20 cellular contexts compared by ENCODE assay signal in genomic region chr3:47434849-47435248, GRCh38. TPM values are rescaled to one million over a fixed set of nuclear protein-coding genes. Genes with fewer than 3 reads are reported as not detected.
DNase-seq lines count a peak whose midpoint lies in the region; ATAC-seq, FAIRE-seq and TF ChIP-seq lines count a peak whose summit lies in the region.
"Had no signal": no experiment of that assay in that cellular context is flagged by ENCODE, and none has a peak within 500 bp of the region (broad histone marks: within the 10 kb centered on the region; RNA-seq: fewer than 3 reads in every experiment).

No MANE protein-coding gene starts in this region.

- no peak overlapping the region for H3K9ac ChIP-seq in HepG2 (ENCODE audit: insufficient read depth, low read depth, low read length)
- H3K9ac ChIP-seq: GM23248 had no signal

- H3K4me3 ChIP-seq in HepG2 (replicated peaks in 1 of 3; ENCODE audit: insufficient read depth in 1 of 3, low read depth in 2 of 3, low read length in 3 of 3), result no peak overlapping the region
- H3K4me3 ChIP-seq: GM23248, HAP-1, MG63 had no signal

- H3K9me3 ChIP-seq in HepG2 (ENCODE audit: low read length), result no peaks in the 10 kb centered on the region
- H3K9me3 ChIP-seq: HAP-1, MG63 had no signal

- POLR2A ChIA-PET in HepG2 (lab: Yijun Ruan, JAX), result no interaction called here

- no peak for FAIRE-seq in HepG2 (lab: Jason Lieb, UNC)
- FAIRE-seq: A204.1 had no signal

- H3K79me2 ChIP-seq in HepG2 (ENCODE audit: insufficient read depth, low read length), result peaks cover 5% of the 10 kb centered on the region

- H2AFZ ChIP-seq in HepG2 (ENCODE audit: low read length), result no peak overlapping the region
- H2AFZ ChIP-seq: GM23248 had no signal

- no peaks in the 10 kb centered on the region for H3K4me1 Mint-ChIP-seq in progenitor cell of endocrine pancreas (ENCODE audit: low read depth)
- H3K4me1 Mint-ChIP-seq in CD14-positive monocyte, result peaks cover 7% of the 10 kb centered on the region

- TF ChIP-seq RAD21 in HepG2 (CRISPR knock-in tag; IDR thresholded peaks at IDR 0.05), result no peak

- H3K36me3 Mint-ChIP-seq in progenitor cell of endocrine pancreas (ENCODE audit: insufficient read depth) (peaks cover 27% of the 10 kb centered on the region), CD14-positive monocyte (peaks cover 57 to 71% of the 10 kb centered on the region in 2 donors)

- in situ Hi-C loops in HepG2 (cut with HindIII; ENCODE audit: extremely low pct_ligation_motif_present, low pct_unique_long_range_greater_than_20kb), result no loop called here

- ATAC-seq in Right ventricle myocardium inferior, result no peak
- peak; percentile 68 for ATAC-seq in HepG2

- H3K27me3 ChIP-seq in HepG2 (ENCODE audit: control insufficient read depth in 1 of 2, insufficient read depth in 2 of 2, low read length in 2 of 2), result no peaks in the 10 kb centered on the region
- H3K27me3 ChIP-seq: MG63 had no signal

- TF ChIP-seq CTCF in HepG2 (CRISPR knock-in tag; IDR thresholded peaks at IDR 0.05) (no peak), progenitor cell of endocrine pancreas (IDR thresholded peaks at IDR 0.05; ENCODE audit: unreplicated experiment) (no peak), CD14-positive monocyte (IDR thresholded peaks at IDR 0.05) (no peak)

- WGBS in HepG2 (ENCODE audit: low lambda C conversion rate), result 55% methylated on average over 4 of the region's 4 CpGs

- CTCF ChIA-PET in HepG2 (lab: Yijun Ruan, JAX; ENCODE audit: low intra/inter-chr PET ratio, low total read pairs), result no interaction called here

- intact Hi-C loops in cardiac septum (cut with DNase I) (no loop called here), Right ventricle myocardium inferior (cut with DNase I) (no loop called here), HepG2 (cut with micrococcal nuclease; ENCODE audit: unreplicated experiment) (no loop called here), CD14-positive monocyte (cut with micrococcal nuclease) (no loop called here)

- H3K9me3 Mint-ChIP-seq in progenitor cell of endocrine pancreas (ENCODE audit: low read depth) (no peaks in the 10 kb centered on the region), CD14-positive monocyte (no peaks in the 10 kb centered on the region)
- H3K9me3 Mint-ChIP-seq: CD4-positive, alpha-beta memory T cell had no signal

- no peaks in the 10 kb centered on the region for H4K20me1 ChIP-seq in HepG2 (ENCODE audit: insufficient read depth, low read length)

- DNase-seq in cardiac septum (ENCODE audit: low spot score), result peak; percentile 46
- DNase-seq in Right ventricle myocardium inferior (ENCODE audit: missing footprints), result no peak
- DNase-seq in HepG2 (ENCODE audit: low spot score), result no peak
- no peak for DNase-seq in progenitor cell of endocrine pancreas (ENCODE audit: low spot score, unreplicated experiment)
- DNase-seq in CD14-positive monocyte (ENCODE audit: low spot score), result no peak
- no peak for DNase-seq in pons (ENCODE audit: low spot score)
- DNase-seq in germinal center (ENCODE audit: low spot score), result no peak
- DNase-seq: Calu3; CD4-positive, alpha-beta memory T cell; GF-D8; GM23248; Kasumi-1; MG63; NCI-H1048; NCI-H1436; NCI-H2029; NCI-H2171; NCI-H526 had no signal

- H3K4me3 Mint-ChIP-seq in progenitor cell of endocrine pancreas (ENCODE audit: low read depth), result no peak overlapping the region
- H3K4me3 Mint-ChIP-seq in CD14-positive monocyte, result no peak overlapping the region
- H3K4me3 Mint-ChIP-seq: CD4-positive, alpha-beta memory T cell had no signal

- no peaks in the 10 kb centered on the region for H3K27me3 Mint-ChIP-seq in progenitor cell of endocrine pancreas
- H3K27me3 Mint-ChIP-seq in CD14-positive monocyte (ENCODE audit: low read depth in 3 of 3), result no peaks in the 10 kb centered on the region
- H3K27me3 Mint-ChIP-seq: CD4-positive, alpha-beta memory T cell had no signal

- no peak for TF ChIP-seq POLR2A in HepG2 (IDR thresholded peaks at IDR 0.05; ENCODE audit: insufficient read depth in 1 of 2, low read depth in 2 of 2, low read length in 2 of 2)

- H3K36me3 ChIP-seq in HepG2 (replicated peaks in 1 of 2; ENCODE audit: control insufficient read depth in 1 of 2, insufficient read depth in 2 of 2, low read length in 2 of 2), result peaks cover 13 to 49% of the 10 kb centered on the region in 2 experiments

- H3K4me1 ChIP-seq in HepG2 (ENCODE audit: insufficient read depth, low read length), result peaks cover 34% of the 10 kb centered on the region
- H3K4me1 ChIP-seq: HAP-1 had no signal

- no peak for TF ChIP-seq EP300 in HepG2 (IDR thresholded peaks at IDR 0.05; ENCODE audit: low read depth in 2 of 2, low read length in 2 of 2)
- no peak for TF ChIP-seq EP300 in HepG2 (CRISPR knock-in tag; IDR thresholded peaks at IDR 0.05; ENCODE audit: borderline replicate concordance)

- H3K27ac Mint-ChIP-seq in progenitor cell of endocrine pancreas (peak overlapping the region; percentile 49), CD14-positive monocyte (peak overlapping the region in 1 of 7 donors; percentile 81)

- no peak overlapping the region for H3K27ac ChIP-seq in HepG2 (ENCODE audit: extremely low read length, insufficient read depth, low read length)
- H3K27ac ChIP-seq: GM23248 had no signal

- no TSS peak for BruUV-seq in HepG2 (replicated peaks; lab: Mats Ljungman, UMichigan)

- H3K4me2 ChIP-seq in HepG2 (ENCODE audit: low read depth, low read length), result 0 out of 2 replicates have a peak overlapping the region, but pooled peaks have one; percentile 2

RNA-seq across cellular contexts. Expression of gene SCAP, which starts 40.9 kb away (rescaled TPM):
- total RNA-seq in cardiac septum (37.9 TPM), Right ventricle myocardium inferior (51.7 TPM), HepG2 (2016; rRNA removed; fragmentation: Illumina TruSeq; extraction: Trizol) (24.0 and 53.3 TPM in 2 replicates), progenitor cell of endocrine pancreas (140 TPM in 2 replicates)
- total RNA-seq in HepG2 (2016; cell fraction: cytosol; rRNA removed; fragmentation: Illumina TruSeq; extraction: Trizol; ENCODE audit: low read depth), result 52.3 and 54.3 TPM in 2 replicates
- total RNA-seq in HepG2 (2016; cell fraction: insoluble cytoplasmic fraction; rRNA removed; fragmentation: Illumina TruSeq; extraction: Trizol), result 21.9 and 52.8 TPM in 2 replicates
- 34.5 and 35.0 TPM in 2 replicates for total RNA-seq in HepG2 (2016; cell fraction: membrane; rRNA removed; fragmentation: Illumina TruSeq; extraction: Trizol)
- total RNA-seq in HepG2 (2016; cell fraction: nucleus; rRNA removed; fragmentation: Illumina TruSeq; extraction: Trizol), result 54.5 and 63.6 TPM in 2 replicates
- polyA plus RNA-seq in HepG2 (2011; rRNA removed) (40.4 and 58.7 TPM in 2 replicates), CD14-positive monocyte (10 to 100 TPM; 27.7 to 27.8 TPM)
- polyA plus RNA-seq in HepG2 (2011; cell fraction: cytosol; rRNA removed), result 31.5 and 35.0 TPM in 2 replicates
- polyA plus RNA-seq in HepG2 (2011; cell fraction: nucleus; rRNA removed), result 134 and 142 TPM in 2 replicates
- 70.2 and 73.6 TPM in 2 replicates for polyA plus RNA-seq in HepG2 (2012)
- polyA plus RNA-seq in HepG2 (2016; cell fraction: cytosol; fragmentation: Illumina TruSeq; extraction: Trizol; ENCODE audit: low read depth), result 6.4 and 7.0 TPM in 2 replicates
- 18.1 and 20.4 TPM in 2 replicates for polyA plus RNA-seq in HepG2 (2016; cell fraction: insoluble cytoplasmic fraction; fragmentation: Illumina TruSeq; extraction: Trizol; ENCODE audit: low read depth)
- polyA plus RNA-seq in HepG2 (2016; cell fraction: membrane; fragmentation: Illumina TruSeq; extraction: Trizol; ENCODE audit: low read depth), result 15.1 and 16.0 TPM in 2 replicates
- polyA plus RNA-seq in HepG2 (2016; cell fraction: nucleus; fragmentation: Illumina TruSeq; extraction: Trizol; ENCODE audit: insufficient read depth, low read depth), result 85.3 and 87.4 TPM in 2 replicates
- polyA minus RNA-seq in HepG2 (2011; rRNA and poly(A)+ RNA removed; ENCODE audit: low replicate concordance), result 122 and 226 TPM in 2 replicates
- polyA minus RNA-seq in HepG2 (2011; cell fraction: cytosol; rRNA and poly(A)+ RNA removed), result 53.2 and 65.6 TPM in 2 replicates
- 49.2 and 66.6 TPM in 2 replicates for polyA minus RNA-seq in HepG2 (2011; cell fraction: nucleus; rRNA and poly(A)+ RNA removed)

RNA-seq across cellular contexts. Expression of gene PTPN23, which starts 54.0 kb away (rescaled TPM):
- 24.0 TPM for total RNA-seq in cardiac septum
- total RNA-seq in Right ventricle myocardium inferior, result 21.1 TPM
- total RNA-seq in HepG2 (2016; rRNA removed; fragmentation: Illumina TruSeq; extraction: Trizol), result 3.7 and 13.2 TPM in 2 replicates
- total RNA-seq in HepG2 (2016; cell fraction: cytosol; rRNA removed; fragmentation: Illumina TruSeq; extraction: Trizol; ENCODE audit: low read depth), result 1.3 and 3.2 TPM in 2 replicates
- total RNA-seq in HepG2 (2016; cell fraction: insoluble cytoplasmic fraction; rRNA removed; fragmentation: Illumina TruSeq; extraction: Trizol), result 4.7 and 9.4 TPM in 2 replicates
- 3.7 and 4.3 TPM in 2 replicates for total RNA-seq in HepG2 (2016; cell fraction: membrane; rRNA removed; fragmentation: Illumina TruSeq; extraction: Trizol)
- total RNA-seq in HepG2 (2016; cell fraction: nucleus; rRNA removed; fragmentation: Illumina TruSeq; extraction: Trizol), result 12.0 and 16.8 TPM in 2 replicates
- 2.3 and 3.2 TPM in 2 replicates for polyA plus RNA-seq in HepG2 (2011; rRNA removed)
- polyA plus RNA-seq in HepG2 (2011; cell fraction: cytosol; rRNA removed), result 0.62 and 0.71 TPM in 2 replicates
- polyA plus RNA-seq in HepG2 (2011; cell fraction: nucleus; rRNA removed), result 24.4 and 28.9 TPM in 2 replicates
- 13.7 and 19.4 TPM in 2 replicates for polyA plus RNA-seq in HepG2 (2012)
- polyA plus RNA-seq in HepG2 (2016; cell fraction: cytosol; fragmentation: Illumina TruSeq; extraction: Trizol; ENCODE audit: low read depth), result 1.3 and 1.5 TPM in 2 replicates
- polyA plus RNA-seq in HepG2 (2016; cell fraction: insoluble cytoplasmic fraction; fragmentation: Illumina TruSeq; extraction: Trizol; ENCODE audit: low read depth), result 6.7 and 10.8 TPM in 2 replicates
- 2.6 and 3.1 TPM in 2 replicates for polyA plus RNA-seq in HepG2 (2016; cell fraction: membrane; fragmentation: Illumina TruSeq; extraction: Trizol; ENCODE audit: low read depth)
- 27.3 and 29.1 TPM in 2 replicates for polyA plus RNA-seq in HepG2 (2016; cell fraction: nucleus; fragmentation: Illumina TruSeq; extraction: Trizol; ENCODE audit: insufficient read depth, low read depth)
- 14.1 and 14.5 TPM in 2 replicates for polyA minus RNA-seq in HepG2 (2011; rRNA and poly(A)+ RNA removed; ENCODE audit: low replicate concordance)
- polyA minus RNA-seq in HepG2 (2011; cell fraction: cytosol; rRNA and poly(A)+ RNA removed), result 8.0 and 8.9 TPM in 2 replicates
- 18.3 and 19.1 TPM in 2 replicates for polyA minus RNA-seq in HepG2 (2011; cell fraction: nucleus; rRNA and poly(A)+ RNA removed)
- 68.7 and 71.4 TPM in 2 replicates for total RNA-seq in progenitor cell of endocrine pancreas
- polyA plus RNA-seq in CD14-positive monocyte, result 1 to 10 TPM; 1.2 to 1.3 TPM
